Comparison of ENCODE assay signal across 9 cellular contexts in genomic region chr6:1313755-1314503, GRCh38. TPM values are rescaled to one million over a fixed set of nuclear protein-coding genes. Genes with fewer than 3 reads are reported as not detected.
DNase-seq lines count a peak whose midpoint lies in the region; ATAC-seq and TF ChIP-seq lines count a peak whose summit lies in the region.
"Had no signal": no experiment of that assay in that cellular context is flagged by ENCODE, and none has a peak within 500 bp of the region (broad histone marks: within the 10 kb centered on the region; RNA-seq: fewer than 3 reads in every experiment).

No MANE protein-coding gene starts in this region.

- no peak overlapping the region for H3K27ac ChIP-seq in endodermal cell (ENCODE audit: low read depth, low read length)
- H3K27ac ChIP-seq: KMS-11 had no signal

- no peaks in the 10 kb centered on the region for H3K9me3 ChIP-seq in endodermal cell (ENCODE audit: control insufficient read depth, low read length)

- H3K4me1 ChIP-seq in endodermal cell (ENCODE audit: control insufficient read depth, insufficient read depth, low read length): peaks cover 5% of the 10 kb centered on the region

- 6% methylated on average over 33 to 46 of the region's 46 CpGs for WGBS in endodermal cell (ENCODE audit: insufficient coverage in 1 of 2, insufficient read length in 1 of 2), 2 experiments

- peaks cover 14% of the 10 kb centered on the region for H3K36me3 ChIP-seq in endodermal cell (ENCODE audit: control insufficient read depth, insufficient read depth, low read length)

- DNase-seq in NCI-H526 treated with DMSO at 0.1 percent for 48 hours (lab: John Stamatoyannopoulos, UW) (peak; percentile 16), endodermal cell (peak; percentile 89), osteocyte (ENCODE audit: extremely low spot score, unreplicated experiment) (no peak), NCI-H2107 (lab: John Stamatoyannopoulos, UW) (no peak), NCI-H2171 treated with DMSO at 0.1 percent for 48 hours (lab: John Stamatoyannopoulos, UW) (no peak), AG08395 (ENCODE audit: low spot score) (no peak)

- H3K27me3 Mint-ChIP-seq in endodermal cell (ENCODE audit: insufficient read depth): peaks cover 75% of the 10 kb centered on the region
- H3K27me3 Mint-ChIP-seq in osteocyte (ENCODE audit: unreplicated experiment): peaks cover 57% of the 10 kb centered on the region

- H3K4me1 Mint-ChIP-seq in endodermal cell (peaks cover 26% of the 10 kb centered on the region), osteocyte (ENCODE audit: unreplicated experiment) (peaks cover 22% of the 10 kb centered on the region)

- TF ChIP-seq CTCF in GM12873 (IDR thresholded peaks at IDR 0.05; ENCODE audit: insufficient read depth, low read depth, low read length, missing control alignments) (peak; percentile 41), endodermal cell (conservative IDR thresholded peaks at IDR 0.05) (peak; percentile 78), osteocyte (IDR thresholded peaks at IDR 0.05) (peak; percentile 40)

- H3K4me3 Mint-ChIP-seq in endodermal cell: peak overlapping the region; percentile 80
- H3K4me3 Mint-ChIP-seq in osteocyte (ENCODE audit: unreplicated experiment): peak overlapping the region; percentile 56

- H3K36me3 Mint-ChIP-seq in endodermal cell (ENCODE audit: low read depth): peaks cover 4% of the 10 kb centered on the region
- H3K36me3 Mint-ChIP-seq in osteocyte (ENCODE audit: unreplicated experiment): peaks cover 2% of the 10 kb centered on the region

- no peak for ATAC-seq in HG02973 (IDR thresholded peaks at IDR 0.05; ENCODE audit: unreplicated experiment)

- H3K27me3 ChIP-seq in endodermal cell (ENCODE audit: control insufficient read depth, insufficient read depth, low read length, poor library complexity, severe bottlenecking): peaks cover 63% of the 10 kb centered on the region

- peak overlapping the region; percentile 89 for H3K4me3 ChIP-seq in endodermal cell (ENCODE audit: low read length)

- peak overlapping the region; percentile 87 for H3K9ac ChIP-seq in endodermal cell (ENCODE audit: extremely low read depth, low read length, poor library complexity, severe bottlenecking)
- H3K9ac ChIP-seq: KMS-11 had no signal

- H3K9me3 Mint-ChIP-seq in endodermal cell (peaks cover 12% of the 10 kb centered on the region), osteocyte (ENCODE audit: unreplicated experiment) (no peaks in the 10 kb centered on the region)

- no peak overlapping the region for H3K27ac Mint-ChIP-seq in endodermal cell
- no peak overlapping the region for H3K27ac Mint-ChIP-seq in osteocyte (ENCODE audit: unreplicated experiment)

RNA-seq across cellular contexts. Expression of gene FOXQ1, which starts 2.0 kb away (rescaled TPM):
- total RNA-seq in endodermal cell (10 to 100 TPM in 1 of 2 donors, 1 to 10 TPM in 1; 7.8 to 41.3 TPM), osteocyte (not detected in 2 replicates)
- 13.9 TPM for polyA plus RNA-seq in endodermal cell (2013, experiment 1 of 2)
- polyA plus RNA-seq in endodermal cell (2013, experiment 2 of 2): 19.2 TPM

Comparison
In these comparisons a context has a peak if more than half of its experiments do, and no peak if none do; other contexts are left out.
1. DNase-seq: peak in NCI-H526 treated with DMSO at 0.1 percent for 48 hours (single experiment) and endodermal cell (single experiment); none in osteocyte (single experiment), NCI-H2107 (single experiment), NCI-H2171 treated with DMSO at 0.1 percent for 48 hours (single experiment) and AG08395 (single experiment).
2. Peak in every context shown above with its lines, with median percentiles within 50 percentile points of each other: CTCF ChIP-seq.